In the genomic region with DNA sequence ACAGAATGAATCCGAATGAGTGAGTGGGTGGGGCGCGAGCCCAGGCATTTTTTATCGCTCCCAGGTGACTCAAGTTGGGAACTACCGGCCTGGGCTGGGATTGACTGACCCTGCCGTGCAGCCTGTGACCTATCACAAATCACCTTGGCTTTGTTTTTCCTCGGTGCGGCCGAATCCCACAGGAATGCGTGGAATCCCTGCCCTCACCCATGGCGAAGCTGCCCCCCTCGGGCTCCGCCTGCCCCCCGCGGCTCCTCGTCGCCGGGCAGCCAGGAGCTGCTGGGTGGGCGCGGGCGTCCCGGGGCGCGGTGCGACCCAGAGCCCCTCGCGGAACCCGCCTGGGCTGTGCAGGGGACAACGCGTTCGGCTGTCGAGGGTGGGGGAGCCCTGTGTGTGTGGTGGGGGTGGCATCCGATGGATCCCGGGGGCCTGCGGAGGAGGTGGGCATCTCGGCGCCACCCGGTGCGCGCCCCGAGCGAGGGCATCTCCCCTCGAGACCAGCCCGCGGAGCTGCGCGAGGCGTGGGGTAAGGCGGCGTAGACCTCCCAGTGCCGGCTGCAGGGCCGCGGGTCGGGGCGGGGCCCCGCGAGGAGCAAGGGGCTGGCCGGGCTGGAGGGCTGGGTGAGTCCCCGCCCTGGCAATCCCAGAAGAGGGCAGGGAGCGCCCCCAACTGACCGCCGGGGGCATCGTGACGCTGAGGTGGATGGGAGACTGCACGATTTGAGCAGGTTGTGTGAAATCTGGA, we compare ENCODE assay signal across 8 cellular contexts. TPM values are rescaled to one million over a fixed set of nuclear protein-coding genes. Genes with fewer than 3 reads are reported as not detected.
DNase-seq lines count a peak whose midpoint lies in the region; ATAC-seq and TF ChIP-seq lines count a peak whose summit lies in the region.

No MANE protein-coding gene starts in this region.

- peak; percentile 96 for DNase-seq in ELF-1 (ENCODE audit: low read depth, low spot score)
- peak; percentile 23 for DNase-seq in HuH-7.5 (ENCODE audit: low spot score)
- DNase-seq in SK-MEL-5 (ENCODE audit: low read depth, low spot score) = peak; percentile 84
- DNase-seq in activated naive CD4-positive, alpha-beta T cell treated with anti-CD3 and anti-CD28 coated beads, Interleukin-2, amount 50 U/mL, for 72 hours (ENCODE audit: low spot score in 2 of 2) = peak in 1 of 2 donors; percentile 80
- DNase-seq in cardiac septum (ENCODE audit: low spot score) = peak; percentile 87
- DNase-seq in pons (ENCODE audit: low spot score) = peak; percentile 72
- DNase-seq in upper lobe of left lung = peak; percentile 83 to 97

- peaks cover 0 to 7% (median 0%) of the 10 kb centered on the region in 4 donors for H3K27me3 ChIP-seq in upper lobe of left lung

- H3K36me3 Mint-ChIP-seq in activated naive CD4-positive, alpha-beta T cell treated with anti-CD3 and anti-CD28 coated beads, Interleukin-2, amount 50 U/mL, for 72 hours = peaks cover 9 to 17% of the 10 kb centered on the region in 2 donors

- H3K4me1 ChIP-seq in upper lobe of left lung = peaks cover 10 to 14% (median 12%) of the 10 kb centered on the region in 4 donors

- H3K9me3 Mint-ChIP-seq in activated naive CD4-positive, alpha-beta T cell treated with anti-CD3 and anti-CD28 coated beads, Interleukin-2, amount 50 U/mL, for 72 hours = peaks cover 0 to 15% of the 10 kb centered on the region in 2 donors

- peak in 2 of 4 donors; percentile 32 to 56 for TF ChIP-seq POLR2A in upper lobe of left lung (IDR thresholded peaks at IDR 0.05)

- peak; percentile 99 for ATAC-seq in GM21529 (IDR thresholded peaks at IDR 0.05; ENCODE audit: unreplicated experiment)
- ATAC-seq in activated naive CD4-positive, alpha-beta T cell treated with anti-CD3 and anti-CD28 coated beads, Interleukin-2, amount 50 U/mL, for 72 hours = peak; percentile 91 to 98
- ATAC-seq in upper lobe of left lung (ENCODE audit: low FRiP score in 2 of 2) = peak; percentile 96 to 99

- TF ChIP-seq CTCF in upper lobe of left lung (IDR thresholded peaks at IDR 0.05) = peak; percentile 68 to 89 (median 84)

- no peaks in the 10 kb centered on the region for H3K36me3 ChIP-seq in upper lobe of left lung

- H3K4me3 ChIP-seq in upper lobe of left lung = peak overlapping the region; percentile 5 to 70 (median 60)

- 5 to 6% methylated on average over 18 to 27 of the region's 65 CpGs for WGBS in upper lobe of left lung, 2 donors

- no peak overlapping the region for H3K27ac Mint-ChIP-seq in activated naive CD4-positive, alpha-beta T cell treated with anti-CD3 and anti-CD28 coated beads, Interleukin-2, amount 50 U/mL, for 72 hours

- in situ Hi-C loops in SK-MEL-5 (cut with HindIII; ENCODE audit: low pct_unique_long_range_greater_than_20kb, low sequenced_read_pairs) = no loop called here

- intact Hi-C loops in cardiac septum (cut with DNase I) = loop anchor here (2.0 kb wide), 2 partner anchors 183 to 303 kb away; no protein-coding TSS in a partner anchor

- H3K27ac ChIP-seq in upper lobe of left lung = peak overlapping the region; percentile 58 to 71 (median 64)

- peaks cover 0 to 9% (median 2%) of the 10 kb centered on the region in 4 donors for H3K9me3 ChIP-seq in upper lobe of left lung

- no peak for TF ChIP-seq EP300 in upper lobe of left lung (IDR thresholded peaks at IDR 0.05)

RNA-seq across cellular contexts. Expression of a gene that starts 16.5 kb away (rescaled TPM):
- 20.2 and 21.5 TPM in 2 replicates for total RNA-seq in SK-MEL-5 (2014; rRNA removed; shearing (Covaris generic))
- 55.6 and 64.5 TPM in 2 replicates for polyA plus RNA-seq in SK-MEL-5 (2015; cell fraction: cytosol; rRNA removed)
- polyA plus RNA-seq in SK-MEL-5 (2015; cell fraction: nucleus; rRNA removed) = 25.3 and 38.7 TPM in 2 replicates
- under 1 TPM; 0.07 to 0.43 TPM for total RNA-seq in activated naive CD4-positive, alpha-beta T cell treated with anti-CD3 and anti-CD28 coated beads, Interleukin-2, amount 50 U/mL, for 72 hours
- total RNA-seq in cardiac septum (5.4 TPM), upper lobe of left lung (100 to 1,000 TPM in 1 of 6 donors, 10 to 100 TPM in 5; 64.5 to 108 (median 87.2) TPM)

RNA-seq across cellular contexts. Expression of a gene that starts 52.2 kb away (rescaled TPM):
- 208 and 282 TPM in 2 replicates for total RNA-seq in SK-MEL-5 (2014; rRNA removed; shearing (Covaris generic))
- 488 and 557 TPM in 2 replicates for polyA plus RNA-seq in SK-MEL-5 (2015; cell fraction: cytosol; rRNA removed)
- 348 and 360 TPM in 2 replicates for polyA plus RNA-seq in SK-MEL-5 (2015; cell fraction: nucleus; rRNA removed)
- 100 to 1,000 TPM; 435 to 901 TPM for total RNA-seq in activated naive CD4-positive, alpha-beta T cell treated with anti-CD3 and anti-CD28 coated beads, Interleukin-2, amount 50 U/mL, for 72 hours
- 299 TPM for total RNA-seq in cardiac septum
- 100 to 1,000 TPM; 113 to 299 (median 194) TPM for total RNA-seq in upper lobe of left lung
